Comparison of ENCODE assay signal across 1 cellular context in genomic region chr11:36141595-36141994, GRCh38.
TF ChIP-seq lines count a peak whose summit lies in the region.

No MANE protein-coding gene starts in this region.

TF ChIP-seq in HepG2, 621 proteins besides CTCF, POLR2A, EP300 and RAD21:
- TF ChIP-seq SP1 (IDR thresholded peaks at IDR 0.05) (no peak), SP1 (CRISPR knock-in tag; IDR thresholded peaks at IDR 0.05) (no peak), MNT (IDR thresholded peaks at IDR 0.05) (0 out of 2 replicates have a peak, but pooled peaks have one; percentile 10)
TF ChIP-seq in HepG2: peak in this region for 1.
